9 cellular contexts compared by ENCODE assay signal in the genomic region with DNA sequence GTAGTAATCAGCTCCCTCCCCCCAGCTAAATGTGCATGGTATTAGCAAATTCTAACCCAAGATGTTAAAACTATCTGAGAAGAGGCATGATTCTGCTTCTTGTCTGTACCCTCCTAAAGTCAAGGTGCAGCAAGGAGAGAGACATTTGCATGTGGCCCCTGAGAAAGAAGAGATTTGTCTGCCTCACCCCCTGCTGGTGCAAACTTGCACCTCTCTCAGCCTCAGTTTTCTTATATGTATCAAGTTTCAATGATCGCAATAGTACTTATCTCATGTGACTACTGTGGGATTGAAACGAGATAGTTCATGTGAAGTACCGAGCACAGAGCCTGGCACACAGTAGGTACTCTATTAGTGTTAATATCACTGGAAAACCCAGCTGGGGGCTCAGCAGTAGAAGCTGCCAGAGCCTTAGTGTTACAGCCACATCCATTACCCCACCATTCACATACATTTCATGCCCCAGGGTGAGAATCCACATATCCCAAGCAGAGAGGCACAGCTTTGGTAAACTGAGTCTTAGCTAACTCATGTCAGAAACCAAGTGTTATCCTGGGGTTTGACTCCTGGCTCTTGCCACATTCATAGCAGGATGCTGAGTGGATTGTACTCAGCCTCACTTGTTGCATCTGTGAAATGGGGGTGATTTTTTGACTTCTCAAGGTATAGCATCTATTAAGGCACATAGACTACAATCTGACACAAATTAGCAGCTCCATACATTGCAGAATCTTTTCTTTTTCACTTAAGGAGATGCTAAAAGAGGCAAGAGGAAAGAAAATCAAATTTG. TPM values are rescaled to one million over a fixed set of nuclear protein-coding genes. Genes with fewer than 3 reads are reported as not detected.
A peak's percentile ranks its signal among the peaks of the same experiment; 100 is the strongest.
DNase-seq lines count a peak whose midpoint lies in the region; ATAC-seq and TF ChIP-seq lines count a peak whose summit lies in the region.
"Had no signal": no experiment of that assay in that cellular context is flagged by ENCODE, and none has a peak within 500 bp of the region (broad histone marks: within the 10 kb centered on the region; RNA-seq: fewer than 3 reads in every experiment).

No MANE protein-coding gene starts in this region.

- TF ChIP-seq POLR2A in body of pancreas (IDR thresholded peaks at IDR 0.05) (no peak), spleen (IDR thresholded peaks at IDR 0.05) (no peak)

- H3K27me3 ChIP-seq in body of pancreas (no peaks in the 10 kb centered on the region), spleen (replicated peaks in 1 of 7) (no peaks in the 10 kb centered on the region)
- H3K27me3 ChIP-seq: pancreas had no signal

- DNase-seq in DMS 273 (lab: John Stamatoyannopoulos, UW; ENCODE audit: unreplicated experiment): peak; percentile 22
- no peak for DNase-seq in DMS 273 treated with DMSO at 0.1 percent for 48 hours (lab: John Stamatoyannopoulos, UW)
- no peak for DNase-seq in body of pancreas
- no peak for DNase-seq in spleen
- no peak for DNase-seq in DMS153 (lab: John Stamatoyannopoulos, UW)
- no peak for DNase-seq in mucosa of gallbladder (ENCODE audit: low spot score)
- DNase-seq: pancreas had no signal

- H3K4me1 ChIP-seq in body of pancreas: peaks cover 93% of the 10 kb centered on the region
- peaks cover 69 to 100% (median 97%) of the 10 kb centered on the region in 6 donors for H3K4me1 ChIP-seq in spleen

- H3K27ac ChIP-seq in body of pancreas: peak overlapping the region in 1 of 4 donors; percentile 14
- H3K27ac ChIP-seq in spleen: peak overlapping the region; percentile 69 to 96 (median 86)

- ATAC-seq in HG03342 (IDR thresholded peaks at IDR 0.05; ENCODE audit: unreplicated experiment): peak; percentile 36
- ATAC-seq in body of pancreas: no peak
- ATAC-seq in HG03135 (IDR thresholded peaks at IDR 0.05; ENCODE audit: unreplicated experiment): no peak

- 27 to 44% methylated on average over 3 of the region's 3 CpGs for WGBS in body of pancreas, 2 donors
- WGBS in spleen, 5 donors: 42 to 60% (median 56%) methylated on average over 3 of the region's 3 CpGs

- intact Hi-C loops in body of pancreas (cut with DNase I): no loop called here
- intact Hi-C loops in spleen (cut with DNase I; ENCODE audit: low total_unique reads): no loop called here

- peak in 4 of 7 experiments; percentile 13 to 31 (median 24) for TF ChIP-seq CTCF in body of pancreas (IDR thresholded peaks at IDR 0.05)
- TF ChIP-seq CTCF in spleen (IDR thresholded peaks at IDR 0.05 in 8 of 11, conservative IDR thresholded peaks at IDR 0.05 in 3 of 11): peak in 10 of 11 experiments; percentile 18 to 60 (median 54)

- H3K36me3 ChIP-seq in body of pancreas (replicated peaks in 1 of 2; ENCODE audit: insufficient read depth in 1 of 2, low read depth in 2 of 2) (no peaks in the 10 kb centered on the region), spleen (peaks cover 0 to 15% (median 0%) of the 10 kb centered on the region in 6 donors)
- H3K36me3 ChIP-seq: pancreas had no signal

- H3K4me3 ChIP-seq in body of pancreas (no peak overlapping the region), spleen (peak overlapping the region in 1 of 8 donors; percentile 29)
- H3K4me3 ChIP-seq: pancreas had no signal

- H3K9me3 ChIP-seq in body of pancreas (no peaks in the 10 kb centered on the region), spleen (no peaks in the 10 kb centered on the region)
- H3K9me3 ChIP-seq: pancreas had no signal

RNA-seq across cellular contexts. Expression of a gene that starts 24.9 kb away (rescaled TPM):
- 100 to 1,000 TPM; 266 to 433 TPM for total RNA-seq in body of pancreas
- 100 to 1,000 TPM; 200 to 521 (median 348) TPM for total RNA-seq in spleen
- polyA plus RNA-seq in spleen: 100 to 1,000 TPM in 1 of 3 donors, 10 to 100 TPM in 2; 60.9 to 103 (median 71.8) TPM
- 356 TPM for total RNA-seq in mucosa of gallbladder
